ENCODE assay signal across 18 cellular contexts in genomic region chr3:27449530-27450150, GRCh38.
"Had no signal": no experiment of that assay in that cellular context is flagged by ENCODE, and none has a peak within 500 bp of the region (broad histone marks: within the 10 kb centered on the region; RNA-seq: fewer than 3 reads in every experiment).

No MANE protein-coding gene starts in this region.

- H3K4me3 ChIP-seq: esophagus muscularis mucosa, gastroesophageal sphincter, heart left ventricle, lower lobe of right lung, ovary, thoracic aorta, upper lobe of right lung had no signal

- H3K9me3 Mint-ChIP-seq: activated naive CD4-positive, alpha-beta T cell treated with anti-CD3 and anti-CD28 coated beads, Interleukin-2, amount 50 U/mL, for 24 hours; activated T-cell treated with anti-CD3 and anti-CD28 coated beads, Interleukin-2, amount 50 U/mL, for 72 hours; immature natural killer cell; natural killer cell; stimulated activated memory B cell treated with anti-CD40 and anti-IgM and Interleukin-4, amounts not matched to agents 10 μg/mL and 1 μg/mL and 100 μg/mL, for 72 hours had no signal

- DNase-seq: activated CD4-positive, alpha-beta T cell treated with anti-CD3 and anti-CD28 coated beads, Interleukin-2, amount 50 U/mL, for 4 hours; activated gamma-delta T cell; activated T-cell treated with anti-CD3 and anti-CD28 coated beads, Interleukin-2, amount 50 U/mL, for 72 hours; effector memory CD4-positive, alpha-beta T cell; heart left ventricle; immature natural killer cell; lower lobe of right lung; natural killer cell; ovary; stimulated activated CD4-positive, alpha-beta T cell treated with anti-CD3 and anti-CD28 coated beads, Interleukin-4, amount 100 ng/mL, for 4 hours; upper lobe of right lung had no signal

- H3K4me3 Mint-ChIP-seq: activated naive CD4-positive, alpha-beta T cell treated with anti-CD3 and anti-CD28 coated beads, Interleukin-2, amount 50 U/mL, for 24 hours; activated T-cell treated with anti-CD3 and anti-CD28 coated beads, Interleukin-2, amount 50 U/mL, for 72 hours; immature natural killer cell; natural killer cell; stimulated activated memory B cell treated with anti-CD40 and anti-IgM and Interleukin-4, amounts not matched to agents 10 μg/mL and 1 μg/mL and 100 μg/mL, for 72 hours had no signal

- H3K27me3 ChIP-seq: esophagus muscularis mucosa, gastroesophageal sphincter, heart left ventricle, ovary, upper lobe of right lung had no signal

- H3K9me3 ChIP-seq: esophagus muscularis mucosa, gastroesophageal sphincter, heart left ventricle, lower lobe of right lung, ovary, thoracic aorta, upper lobe of right lung had no signal

- H3K4me1 ChIP-seq: upper lobe of right lung had no signal

- H3K27me3 Mint-ChIP-seq: activated naive CD4-positive, alpha-beta T cell treated with anti-CD3 and anti-CD28 coated beads, Interleukin-2, amount 50 U/mL, for 24 hours; stimulated activated memory B cell treated with anti-CD40 and anti-IgM and Interleukin-4, amounts not matched to agents 10 μg/mL and 1 μg/mL and 100 μg/mL, for 72 hours had no signal

- H3K27ac ChIP-seq: esophagus muscularis mucosa, gastroesophageal sphincter, heart left ventricle, lower lobe of right lung, ovary, thoracic aorta, upper lobe of right lung had no signal

- H3K27ac Mint-ChIP-seq: activated naive CD4-positive, alpha-beta T cell treated with anti-CD3 and anti-CD28 coated beads, Interleukin-2, amount 50 U/mL, for 24 hours; activated T-cell treated with anti-CD3 and anti-CD28 coated beads, Interleukin-2, amount 50 U/mL, for 72 hours; natural killer cell; stimulated activated memory B cell treated with anti-CD40 and anti-IgM and Interleukin-4, amounts not matched to agents 10 μg/mL and 1 μg/mL and 100 μg/mL, for 72 hours had no signal

- H3K36me3 ChIP-seq: ovary, upper lobe of right lung had no signal

- ATAC-seq: activated T-cell treated with anti-CD3 and anti-CD28 coated beads, Interleukin-2, amount 50 U/mL, for 72 hours; gastroesophageal sphincter; heart left ventricle; natural killer cell; sciatic nerve; stimulated activated memory B cell treated with anti-CD40 and anti-IgM and Interleukin-4, amounts not matched to agents 10 μg/mL and 1 μg/mL and 100 μg/mL, for 72 hours; upper lobe of right lung had no signal

- FAIRE-seq: endothelial cell of umbilical vein had no signal
